8 cellular contexts compared by ENCODE assay signal in genomic region chr14:45253070-45253753, GRCh38. TPM values are rescaled to one million over a fixed set of nuclear protein-coding genes. Genes with fewer than 3 reads are reported as not detected.
DNase-seq lines count a peak whose midpoint lies in the region; ATAC-seq, FAIRE-seq and TF ChIP-seq lines count a peak whose summit lies in the region.

Gene MIS18BP1 (minus strand): TSS chr14:45253202. CDS start chr14:45247286, 5,916 bp downstream.

- TF ChIP-seq POLR2A in endothelial cell of umbilical vein (IDR thresholded peaks at IDR 0.05; ENCODE audit: low read depth, low read length) = peak; percentile 79

- H3K27ac ChIP-seq in OCI-LY3 (ENCODE audit: low read length) (peak within 1 kb of the TSS; percentile 90), endothelial cell of umbilical vein (ENCODE audit: insufficient read depth, low read depth, low read length) (peak within 1 kb of the TSS; percentile 89)

- DNase-seq in DMS114 treated with DMSO at 0.1 percent for 48 hours (lab: John Stamatoyannopoulos, UW; ENCODE audit: unreplicated experiment) (peak; percentile 90), HuH-7.5 (ENCODE audit: low spot score) (peak; percentile 52), endothelial cell of umbilical vein (ENCODE audit: low read depth, low spot score) (peak; percentile 98), midbrain (lab: John Stamatoyannopoulos, UW) (peak; percentile 89)
- peak; percentile 93 for DNase-seq in activated CD8-positive, alpha-beta memory T cell treated with anti-CD3 and anti-CD28 coated beads, Interleukin-2, amount 50 U/mL, for 48 hours
- peak; percentile 84 to 87 for DNase-seq in stimulated activated CD8-positive, alpha-beta memory T cell treated with anti-CD3 and anti-CD28 coated beads, Interleukin-2, amount 100 ng/mL, for 1 hour (ENCODE audit: low read depth in 2 of 2)

- intact Hi-C loops in endothelial cell of umbilical vein (cut with micrococcal nuclease) = loop anchor here (1.0 to 5.0 kb wide), 6 partner anchors 71 to 356 kb away; partner anchors contain the start of genes FKBP3, KLHL28 and PRPF39

- H3K9me1 ChIP-seq in endothelial cell of umbilical vein (replicated peaks; ENCODE audit: control insufficient read depth, extremely low read depth, insufficient read depth, low read length) = no peaks in the 10 kb centered on the region

- FAIRE-seq in endothelial cell of umbilical vein (lab: Jason Lieb, UNC) = peak; percentile 87

- H3K79me2 ChIP-seq in OCI-LY3 (ENCODE audit: low read length) = peaks cover 61% of the 10 kb centered on the region
- H3K79me2 ChIP-seq in endothelial cell of umbilical vein (ENCODE audit: control insufficient read depth, insufficient read depth, low read length) = peaks cover 47% of the 10 kb centered on the region

- POLR2A ChIA-PET in endothelial cell of umbilical vein (lab: Charles Lee) = interaction anchor here (1.5 kb wide), 1 partner anchor 292 kb away, joined by 3 read pairs; the partner anchor contains the start of genes KLHL28 and TOGARAM1

- peaks cover 30% of the 10 kb centered on the region for H3K4me1 ChIP-seq in OCI-LY3 (ENCODE audit: low read length)
- peaks cover 15% of the 10 kb centered on the region for H3K4me1 ChIP-seq in endothelial cell of umbilical vein (ENCODE audit: control insufficient read depth, extremely low read depth, insufficient read depth, low read length)

- H3K9me3 ChIP-seq in OCI-LY3 (ENCODE audit: insufficient read depth, low read length) (peaks cover 9% of the 10 kb centered on the region; the same call in 1 of the 2 replicates), endothelial cell of umbilical vein (replicated peaks; ENCODE audit: control insufficient read depth, insufficient read depth, low read length) (no peaks in the 10 kb centered on the region)

- H3K36me3 ChIP-seq in OCI-LY3 (replicated peaks; ENCODE audit: low read depth, low read length) (peaks cover 12% of the 10 kb centered on the region), endothelial cell of umbilical vein (ENCODE audit: control insufficient read depth in 2 of 2, extremely low read depth in 1 of 2, insufficient read depth in 2 of 2, low read length in 2 of 2) (no peaks in the 10 kb centered on the region)

- H3K9ac ChIP-seq in OCI-LY3 (ENCODE audit: low read length) (peak within 1 kb of the TSS; percentile 94), endothelial cell of umbilical vein (replicated peaks; ENCODE audit: extremely low read depth, insufficient read depth, low read length) (peak within 1 kb of the TSS; percentile 88)

- TF ChIP-seq CTCF in OCI-LY3 (IDR thresholded peaks at IDR 0.05; ENCODE audit: low read depth, low read length) (peak; percentile 75), endothelial cell of umbilical vein (IDR thresholded peaks at IDR 0.05; ENCODE audit: extremely low read depth in 1 of 2, insufficient read depth in 1 of 2, low read depth in 1 of 2, low read length in 2 of 2) (peak; percentile 83 to 91)

- dilution Hi-C loops in endothelial cell of umbilical vein (cut with MboI; ENCODE audit: extremely low pct_ligation_motif_present, low sequenced_read_pairs) = no loop called here

- H2AFZ ChIP-seq in OCI-LY3 (ENCODE audit: low read depth, low read length) (peak within 1 kb of the TSS; percentile 78), endothelial cell of umbilical vein (ENCODE audit: low read depth, low read length) (peak within 1 kb of the TSS; percentile 85)

- H4K20me1 ChIP-seq in OCI-LY3 (ENCODE audit: insufficient read depth, low read length) (peaks cover 36% of the 10 kb centered on the region), endothelial cell of umbilical vein (replicated peaks; ENCODE audit: control insufficient read depth, extremely low read depth, insufficient read depth, low read length) (no peaks in the 10 kb centered on the region)

- ATAC-seq in GM21526 (IDR thresholded peaks at IDR 0.05; ENCODE audit: low FRiP score, unreplicated experiment) = peak; percentile 82

- no TSS peak for BruUV-seq in endothelial cell of umbilical vein (replicated peaks; lab: Mats Ljungman, UMichigan)

- H3K4me3 ChIP-seq in OCI-LY3 (ENCODE audit: low read length) (peak within 1 kb of the TSS; percentile 81), endothelial cell of umbilical vein (replicated peaks in 1 of 3; ENCODE audit: insufficient read depth in 1 of 3, low read depth in 1 of 3, low read length in 3 of 3) (peak within 1 kb of the TSS; percentile 79 to 96 (median 88))

- H3K4me2 ChIP-seq in OCI-LY3 (ENCODE audit: low read length) = peak within 1 kb of the TSS; percentile 84
- H3K4me2 ChIP-seq in endothelial cell of umbilical vein (ENCODE audit: insufficient read depth, low read length) = peak within 1 kb of the TSS; percentile 97

- H3K27me3 ChIP-seq in OCI-LY3 (ENCODE audit: low read depth, low read length) = no peaks in the 10 kb centered on the region
- no peaks in the 10 kb centered on the region for H3K27me3 ChIP-seq in endothelial cell of umbilical vein (ENCODE audit: control insufficient read depth in 2 of 2, insufficient read depth in 2 of 2, low read length in 2 of 2)

- CTCF ChIA-PET in endothelial cell of umbilical vein (lab: Charles Lee) = interaction anchor here (0.6 to 3.2 kb wide), 15 partner anchors 9 to 339 kb away, joined by 3 to 31 read pairs (median 4); partner anchors contain the start of genes FANCM, FKBP3 and KLHL28

TF ChIP-seq in endothelial cell of umbilical vein, 7 proteins besides CTCF, POLR2A, EP300 and RAD21:
- TF ChIP-seq MYC (IDR thresholded peaks at IDR 0.05; ENCODE audit: low read depth, low read length) (peak; percentile 53), JUN (IDR thresholded peaks at IDR 0.05; ENCODE audit: borderline replicate concordance, insufficient read depth, insufficient read length, low read depth) (no peak), MAX (IDR thresholded peaks at IDR 0.05; ENCODE audit: insufficient read depth, insufficient read length) (peak; percentile 22), EZH2 (IDR thresholded peaks at IDR 0.05; ENCODE audit: borderline replicate concordance, low read depth, low read length, severe bottlenecking) (no peak), GATA2 (IDR thresholded peaks at IDR 0.05; ENCODE audit: insufficient read depth, insufficient read length, low read depth, low read length) (no peak), POLR2AphosphoS5 (IDR thresholded peaks at IDR 0.05; ENCODE audit: insufficient read depth, low read depth, low read length) (peak; percentile 71), FOS (IDR thresholded peaks at IDR 0.05; ENCODE audit: borderline replicate concordance, insufficient read depth, low read length) (peak; percentile 9)

RNA-seq across cellular contexts. Expression of gene MIS18BP1, which starts in this region (rescaled TPM):
- 41.1 and 43.3 TPM in 2 replicates for total RNA-seq in endothelial cell of umbilical vein
- 5.9 and 8.9 TPM in 2 replicates for polyA plus RNA-seq in endothelial cell of umbilical vein
- 13.9 and 15.1 TPM in 2 replicates for polyA plus RNA-seq in endothelial cell of umbilical vein (2011; cell fraction: cytosol; rRNA removed)
- polyA plus RNA-seq in endothelial cell of umbilical vein (2011; cell fraction: nucleus; rRNA removed) = 35.7 and 41.5 TPM in 2 replicates
- 19.6 and 25.0 TPM in 2 replicates for polyA plus RNA-seq in endothelial cell of umbilical vein (2012)
- polyA minus RNA-seq in endothelial cell of umbilical vein = 9.0 and 9.4 TPM in 2 replicates
- 34.0 TPM for polyA minus RNA-seq in endothelial cell of umbilical vein (2011; cell fraction: cytosol; rRNA and poly(A)+ RNA removed)
- polyA minus RNA-seq in endothelial cell of umbilical vein (2011; cell fraction: nucleus; rRNA and poly(A)+ RNA removed) = 38.1 and 39.3 TPM in 2 replicates

Comparison
In these comparisons a context has a peak if more than half of its experiments do, and no peak if none do; other contexts are left out.
1. Peak in every context shown above with its lines: DNase-seq, ATAC-seq, H3K4me3 ChIP-seq and H3K27ac ChIP-seq.